Comparison of ENCODE assay signal across 8 cellular contexts in the genomic region with DNA sequence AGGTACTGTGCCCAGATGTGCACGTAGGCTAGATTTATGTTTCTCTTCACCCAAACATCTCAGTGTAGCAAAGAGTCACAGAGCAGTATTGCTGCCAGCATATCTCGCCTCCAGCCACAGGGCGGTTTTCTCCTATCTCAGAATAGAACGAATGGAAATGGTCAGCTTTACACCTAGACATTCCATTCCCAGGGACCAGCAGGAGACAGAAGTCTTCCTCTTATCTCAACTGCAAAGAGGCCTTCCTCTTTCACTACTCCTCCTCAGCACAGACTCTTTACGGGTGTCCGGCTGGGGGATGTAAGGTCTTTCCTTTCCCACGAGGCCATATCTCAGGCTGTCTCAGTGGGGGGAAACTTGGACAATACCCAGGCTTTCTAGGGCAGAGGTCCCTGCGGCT. TPM values are rescaled to one million over a fixed set of nuclear protein-coding genes. Genes with fewer than 3 reads are reported as not detected.
A peak's percentile ranks its signal among the peaks of the same experiment; 100 is the strongest.
DNase-seq lines count a peak whose midpoint lies in the region; ATAC-seq and TF ChIP-seq lines count a peak whose summit lies in the region.
"Not testable (repeated sequence)": the region's sequence is repeated elsewhere in the genome, so short reads cannot be mapped to it uniquely, and the experiment has no call there.

No MANE protein-coding gene starts in this region.

- peaks cover 11% of the 10 kb centered on the region for H3K27me3 Mint-ChIP-seq in CD8-positive, alpha-beta T cell (ENCODE audit: low read depth)
- H3K27me3 Mint-ChIP-seq in activated naive CD8-positive, alpha-beta T cell treated with anti-CD3 and anti-CD28 coated beads, Interleukin-2, amount 50 U/mL, for 24 hours: peaks cover 19% of the 10 kb centered on the region

- peaks cover 45% of the 10 kb centered on the region for H3K36me3 Mint-ChIP-seq in CD8-positive, alpha-beta T cell
- H3K36me3 Mint-ChIP-seq in activated naive CD8-positive, alpha-beta T cell treated with anti-CD3 and anti-CD28 coated beads, Interleukin-2, amount 50 U/mL, for 24 hours (ENCODE audit: low read depth): peaks cover 46% of the 10 kb centered on the region

- intact Hi-C loops in CD8-positive, alpha-beta T cell (cut with DNase I, micrococcal nuclease): loop anchor here in 1 of 2 experiments (10.0 kb wide), 1 partner anchor 504 kb away; the partner anchor contains the start of gene ZNF816
- intact Hi-C loops in left lung (cut with DNase I): not testable (repeated sequence)

- not testable (repeated sequence) for H4K20me1 ChIP-seq in osteoblast (ENCODE audit: insufficient read depth, low read length)

- not testable (repeated sequence) for H3K27me3 ChIP-seq in CD8-positive, alpha-beta T cell (ENCODE audit: insufficient read depth, low read length); left lung; osteoblast (ENCODE audit: insufficient read depth, low read length); stomach smooth muscle (ENCODE audit: control insufficient read depth in 1 of 2, insufficient read depth in 2 of 2, low read length in 2 of 2)

- H3K4me1 Mint-ChIP-seq in CD8-positive, alpha-beta T cell (ENCODE audit: low read depth): peaks cover 28% of the 10 kb centered on the region
- peaks cover 23% of the 10 kb centered on the region for H3K4me1 Mint-ChIP-seq in activated naive CD8-positive, alpha-beta T cell treated with anti-CD3 and anti-CD28 coated beads, Interleukin-2, amount 50 U/mL, for 24 hours

- POLR2A ChIA-PET in CD8-positive, alpha-beta T cell (lab: Charles Lee): not testable (repeated sequence)

- H2AFZ ChIP-seq in osteoblast (ENCODE audit: low read length): not testable (repeated sequence)

- not testable (repeated sequence) for H3K79me2 ChIP-seq in osteoblast (ENCODE audit: insufficient read depth, low read length)

- peaks cover 13% of the 10 kb centered on the region for H3K9me3 Mint-ChIP-seq in CD8-positive, alpha-beta T cell
- H3K9me3 Mint-ChIP-seq in activated naive CD8-positive, alpha-beta T cell treated with anti-CD3 and anti-CD28 coated beads, Interleukin-2, amount 50 U/mL, for 24 hours: peaks cover 36% of the 10 kb centered on the region

- ATAC-seq in CD8-positive, alpha-beta T cell; activated naive CD8-positive, alpha-beta T cell treated with anti-CD3 and anti-CD28 coated beads, Interleukin-2, amount 50 U/mL, for 24 hours; left lung: not testable (repeated sequence)

- not testable (repeated sequence) for TF ChIP-seq CTCF in CD8-positive, alpha-beta T cell (IDR thresholded peaks at IDR 0.05); VCaP (conservative IDR thresholded peaks at IDR 0.05); epithelial cell of proximal tubule (conservative IDR thresholded peaks at IDR 0.05; ENCODE audit: low read depth, low read length); left lung (IDR thresholded peaks at IDR 0.05); osteoblast (IDR thresholded peaks at IDR 0.05; ENCODE audit: extremely low read depth, low read depth, low read length)

- peak overlapping the region; percentile 92 for H3K4me3 Mint-ChIP-seq in CD8-positive, alpha-beta T cell
- peak overlapping the region; percentile 88 for H3K4me3 Mint-ChIP-seq in activated naive CD8-positive, alpha-beta T cell treated with anti-CD3 and anti-CD28 coated beads, Interleukin-2, amount 50 U/mL, for 24 hours

- H3K27ac ChIP-seq in CD8-positive, alpha-beta T cell (ENCODE audit: low read depth, low read length); left lung; osteoblast (ENCODE audit: low read depth, low read length); stomach smooth muscle (ENCODE audit: low read length): not testable (repeated sequence)
- H3K27ac ChIP-seq in KOPT-K1 (ENCODE audit: low read depth, low read length, poor library complexity, severe bottlenecking): peak overlapping the region; percentile 71
- peak overlapping the region; percentile 90 for H3K27ac ChIP-seq in VCaP

- H3K4me2 ChIP-seq in osteoblast (ENCODE audit: insufficient read depth, low read length): peak overlapping the region; percentile 94

- not testable (repeated sequence) for H3K4me1 ChIP-seq in CD8-positive, alpha-beta T cell (ENCODE audit: insufficient read depth, low read length); osteoblast (ENCODE audit: insufficient read depth, low read length); stomach smooth muscle (ENCODE audit: control insufficient read depth, insufficient read depth, low read length)
- H3K4me1 ChIP-seq in left lung: peaks cover 0 to 17% of the 10 kb centered on the region in 2 donors

- H3K4me3 ChIP-seq in CD8-positive, alpha-beta T cell (ENCODE audit: low read depth, low read length): peak overlapping the region; percentile 91
- H3K4me3 ChIP-seq in epithelial cell of proximal tubule (ENCODE audit: low read depth, low read length) (peak overlapping the region; percentile 79), left lung (peak overlapping the region; percentile 63 to 84), stomach smooth muscle (ENCODE audit: low read length in 2 of 2) (peak overlapping the region; percentile 48 to 91)
- not testable (repeated sequence) for H3K4me3 ChIP-seq in osteoblast (ENCODE audit: insufficient read depth, low read length)

- CTCF ChIA-PET in CD8-positive, alpha-beta T cell (lab: Charles Lee): not testable (repeated sequence)

- DNase-seq in CD8-positive, alpha-beta T cell; activated naive CD8-positive, alpha-beta T cell treated with anti-CD3 and anti-CD28 coated beads, Interleukin-2, amount 50 U/mL, for 24 hours; epithelial cell of proximal tubule (ENCODE audit: low read depth); left lung; osteoblast (ENCODE audit: insufficient read length, low spot score, missing footprints): not testable (repeated sequence)

- not testable (repeated sequence) for H3K9me3 ChIP-seq in CD8-positive, alpha-beta T cell (ENCODE audit: low read length); KOPT-K1 (ENCODE audit: insufficient read depth, low read length, poor library complexity, severe bottlenecking); left lung; osteoblast (ENCODE audit: low read depth, low read length); stomach smooth muscle (ENCODE audit: control insufficient read depth in 2 of 2, low read length in 2 of 2)

- peak overlapping the region; percentile 81 for H3K27ac Mint-ChIP-seq in CD8-positive, alpha-beta T cell
- H3K27ac Mint-ChIP-seq in activated naive CD8-positive, alpha-beta T cell treated with anti-CD3 and anti-CD28 coated beads, Interleukin-2, amount 50 U/mL, for 24 hours: peak overlapping the region; percentile 80

- not testable (repeated sequence) for H3K36me3 ChIP-seq in CD8-positive, alpha-beta T cell (ENCODE audit: insufficient read depth, low read length); KOPT-K1 (ENCODE audit: insufficient read depth, low read length); left lung; osteoblast (ENCODE audit: insufficient read depth, low read length); stomach smooth muscle (ENCODE audit: control insufficient read depth in 2 of 2, insufficient read depth in 2 of 2, low read length in 2 of 2)

- H3K9ac ChIP-seq in stomach smooth muscle (ENCODE audit: low read length in 2 of 2): not testable (repeated sequence)

RNA-seq across cellular contexts. Expression of gene ZNF813, which starts 1.1 kb away (rescaled TPM):
- total RNA-seq in CD8-positive, alpha-beta T cell: 1 to 10 TPM; 3.8 TPM
- 2.6 and 4.6 TPM in 2 replicates for total RNA-seq in epithelial cell of proximal tubule
- 1 to 10 TPM; 5.2 to 5.5 TPM for total RNA-seq in left lung
- total RNA-seq in osteoblast: 3.6 and 4.4 TPM in 2 replicates

RNA-seq across cellular contexts. Expression of gene ZNF761, which starts 36.8 kb away (rescaled TPM):
- 1 to 10 TPM; 8.4 to 9.2 TPM for total RNA-seq in CD8-positive, alpha-beta T cell
- total RNA-seq in epithelial cell of proximal tubule (4.4 and 6.1 TPM in 2 replicates), left lung (10 to 100 TPM in 1 of 2 donors, 1 to 10 TPM in 1; 9.1 to 10.1 TPM), osteoblast (13.0 and 16.5 TPM in 2 replicates)
